In genomic region chr12:106247731-106248176, GRCh38 we compare ENCODE assay signal across 1 cellular context.
A peak's percentile ranks its signal among the peaks of the same experiment; 100 is the strongest.
TF ChIP-seq lines count a peak whose summit lies in the region.

CKAP4 (minus strand) TSS chr12:106248020; CDS start chr12:106247851, 169 bp downstream.

TF ChIP-seq in HepG2, 621 proteins besides CTCF, POLR2A, EP300 and RAD21 (continued from another document and continues in another):
- TF ChIP-seq ZNF276 (CRISPR knock-in tag; IDR thresholded peaks at IDR 0.05; ENCODE audit: low read depth) (no peak), U2AF1 (optimal IDR thresholded peaks at IDR 0.05; ENCODE audit: low read depth, low read length) (no peak), BATF2 (CRISPR knock-in tag; IDR thresholded peaks at IDR 0.05) (no peak), SSRP1 (CRISPR knock-in tag; IDR thresholded peaks at IDR 0.05) (no peak), JUN (CRISPR knock-in tag; IDR thresholded peaks at IDR 0.05) (no peak), NR2F2 (IDR thresholded peaks at IDR 0.05; ENCODE audit: borderline replicate concordance, low read depth) (no peak), HIVEP1 (CRISPR knock-in tag; IDR thresholded peaks at IDR 0.05) (no peak), TEAD3 (CRISPR knock-in tag; optimal IDR thresholded peaks at IDR 0.05; ENCODE audit: borderline replicate concordance) (no peak), ZNF740 (CRISPR knock-in tag; IDR thresholded peaks at IDR 0.05) (no peak), SNAPC5 (CRISPR knock-in tag; IDR thresholded peaks at IDR 0.05; ENCODE audit: borderline replicate concordance) (no peak), THAP7 (CRISPR knock-in tag; IDR thresholded peaks at IDR 0.05) (no peak), ZNF530 (CRISPR knock-in tag; IDR thresholded peaks at IDR 0.05; ENCODE audit: low read depth) (no peak), ZNF766 (CRISPR knock-in tag; IDR thresholded peaks at IDR 0.05; ENCODE audit: borderline replicate concordance) (no peak), TFDP1 (CRISPR knock-in tag; IDR thresholded peaks at IDR 0.05; ENCODE audit: borderline replicate concordance) (peak; percentile 31; the same call in 1 of the 2 replicates), ZNF432 (CRISPR knock-in tag; IDR thresholded peaks at IDR 0.05; ENCODE audit: borderline replicate concordance) (no peak), ZNF18 (CRISPR knock-in tag; IDR thresholded peaks at IDR 0.05; ENCODE audit: insufficient replicate concordance) (no peak), IRX3 (CRISPR knock-in tag; IDR thresholded peaks at IDR 0.05; ENCODE audit: borderline replicate concordance, low read depth) (peak; percentile 13; the same call in 1 of the 2 replicates), ARNT (IDR thresholded peaks at IDR 0.05) (no peak), ATAD3A (CRISPR knock-in tag; IDR thresholded peaks at IDR 0.05) (no peak), ZNF3 (CRISPR knock-in tag; IDR thresholded peaks at IDR 0.05) (no peak), GATAD2A (CRISPR knock-in tag; IDR thresholded peaks at IDR 0.05) (no peak), RNF219 (CRISPR knock-in tag; IDR thresholded peaks at IDR 0.05) (no peak; the same call in 1 of the 2 replicates), NKX3-1 (CRISPR knock-in tag; IDR thresholded peaks at IDR 0.05) (no peak), MXD4 (CRISPR knock-in tag; IDR thresholded peaks at IDR 0.05) (no peak), ZNF605 (CRISPR knock-in tag; IDR thresholded peaks at IDR 0.05) (no peak), YY1 (IDR thresholded peaks at IDR 0.05; ENCODE audit: insufficient read depth, insufficient replicate concordance, low read depth, low read length) (peak; percentile 27), DBP (CRISPR knock-in tag; IDR thresholded peaks at IDR 0.05; ENCODE audit: not compliant biosample characterization) (no peak), ATF1 (CRISPR knock-in tag; IDR thresholded peaks at IDR 0.05) (no peak), FOSL2 (CRISPR knock-in tag; IDR thresholded peaks at IDR 0.05) (no peak), TFAP4 (IDR thresholded peaks at IDR 0.05; ENCODE audit: borderline replicate concordance, low read depth) (no peak), ZNF652 (CRISPR knock-in tag; IDR thresholded peaks at IDR 0.05; ENCODE audit: borderline replicate concordance, low read depth) (no peak), BORCS8-MEF2B (CRISPR knock-in tag; IDR thresholded peaks at IDR 0.05) (no peak), HOXA7 (CRISPR knock-in tag; IDR thresholded peaks at IDR 0.05) (no peak), ZHX2 (IDR thresholded peaks at IDR 0.05; ENCODE audit: low read depth) (no peak), ZHX2 (CRISPR knock-in tag; IDR thresholded peaks at IDR 0.05; ENCODE audit: borderline replicate concordance) (no peak), ZNF17 (CRISPR knock-in tag; IDR thresholded peaks at IDR 0.05) (no peak), ATF3 (CRISPR knock-in tag; IDR thresholded peaks at IDR 0.05) (no peak), HHEX (CRISPR knock-in tag; IDR thresholded peaks at IDR 0.05) (no peak), ZNF660 (CRISPR knock-in tag; IDR thresholded peaks at IDR 0.05; ENCODE audit: borderline replicate concordance, low read depth) (no peak), ZNF543 (CRISPR knock-in tag; IDR thresholded peaks at IDR 0.05) (no peak), KDM6A (CRISPR knock-in tag; IDR thresholded peaks at IDR 0.05; ENCODE audit: low read depth) (no peak), ZNF841 (CRISPR knock-in tag; IDR thresholded peaks at IDR 0.05; ENCODE audit: borderline replicate concordance) (no peak), CBX2 (IDR thresholded peaks at IDR 0.05; ENCODE audit: low read depth, low read length) (no peak), CBX2 (CRISPR knock-in tag; IDR thresholded peaks at IDR 0.05; ENCODE audit: low read depth) (no peak), ARID2 (CRISPR knock-in tag; IDR thresholded peaks at IDR 0.05; ENCODE audit: borderline replicate concordance) (no peak), TMF1 (CRISPR knock-in tag; IDR thresholded peaks at IDR 0.05; ENCODE audit: low read depth) (peak; percentile 67; the same call in 1 of the 2 replicates), NR2F1 (CRISPR knock-in tag; IDR thresholded peaks at IDR 0.05) (no peak), CSRNP1 (CRISPR knock-in tag; IDR thresholded peaks at IDR 0.05) (no peak), TAF15 (IDR thresholded peaks at IDR 0.05; ENCODE audit: low read depth, low read length, poor library complexity, severe bottlenecking) (no peak), GFI1 (CRISPR knock-in tag; IDR thresholded peaks at IDR 0.05; ENCODE audit: borderline replicate concordance) (no peak)
